Comparison of ENCODE assay signal across 25 cellular contexts in the genomic region with DNA sequence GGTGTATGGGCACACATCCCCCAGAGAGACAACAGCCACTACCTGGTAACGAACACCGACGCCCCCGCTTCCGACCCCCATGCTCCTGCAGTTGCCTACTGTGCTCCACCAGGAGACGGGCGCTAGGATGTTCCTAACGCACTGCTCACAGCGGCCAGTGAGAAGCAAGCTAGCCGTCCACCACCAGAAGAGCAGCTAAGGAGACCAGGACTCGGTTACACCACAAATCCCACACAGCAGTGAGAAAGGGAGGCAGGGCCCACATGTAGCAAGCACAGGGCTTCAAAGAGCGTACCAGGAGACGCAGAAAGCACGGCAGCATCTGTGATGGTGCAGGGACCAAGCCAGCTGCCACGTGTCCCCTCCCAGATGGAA.
A peak's percentile ranks its signal among the peaks of the same experiment; 100 is the strongest.
DNase-seq lines count a peak whose midpoint lies in the region; ATAC-seq, FAIRE-seq and TF ChIP-seq lines count a peak whose summit lies in the region.
"Had no signal": no experiment of that assay in that cellular context is flagged by ENCODE, and none has a peak within 500 bp of the region (broad histone marks: within the 10 kb centered on the region; RNA-seq: fewer than 3 reads in every experiment).

No MANE protein-coding gene starts in this region.

- H3K4me2 ChIP-seq in K562 (ENCODE audit: insufficient read depth, low read length) = no peak overlapping the region
- H3K4me2 ChIP-seq: SK-N-SH had no signal

- H3K27ac ChIP-seq in K562 (ENCODE audit: extremely low read depth, low read depth, low read length) = no peak overlapping the region
- H3K27ac ChIP-seq in layer of hippocampus (ENCODE audit: low read depth, low read length) = peak overlapping the region; percentile 10
- peak overlapping the region; percentile 51 for H3K27ac ChIP-seq in substantia nigra (ENCODE audit: low read depth, low read length, poor library complexity, severe bottlenecking)
- H3K27ac ChIP-seq: colonic mucosa, neutrophil had no signal

- ATAC-seq in K562 (no peak), GM18867 (IDR thresholded peaks at IDR 0.05; ENCODE audit: unreplicated experiment) (no peak), HG03439 (IDR thresholded peaks at IDR 0.05; ENCODE audit: unreplicated experiment) (no peak)
- ATAC-seq in activated naive CD8-positive, alpha-beta T cell treated with anti-CD3 and anti-CD28 coated beads, Interleukin-2, amount 50 U/mL, for 24 hours = no peak
- ATAC-seq: left lobe of liver had no signal

- no peaks in the 10 kb centered on the region for H3K9me3 Mint-ChIP-seq in activated naive CD4-positive, alpha-beta T cell treated with anti-CD3 and anti-CD28 coated beads, Interleukin-2, amount 10 ng/mL, durations not matched to agents 7 days and 5 days
- no peaks in the 10 kb centered on the region for H3K9me3 Mint-ChIP-seq in activated naive CD8-positive, alpha-beta T cell treated with anti-CD3 and anti-CD28 coated beads, Interleukin-2, amount 50 U/mL, for 24 hours
- H3K9me3 Mint-ChIP-seq: CD4-positive, CD25-positive, alpha-beta regulatory T cell had no signal

- no peak for TF ChIP-seq CTCF in K562 (IDR thresholded peaks at IDR 0.05 in 2 of 3, conservative IDR thresholded peaks at IDR 0.05 in 1 of 3; ENCODE audit: insufficient read depth in 2 of 3, low read depth in 1 of 3, low read length in 3 of 3)

- WGBS in K562 (ENCODE audit: insufficient coverage, low coverage, missing lambda C conversion rate) = 88% methylated on average over 12 of the region's 15 CpGs

- TF ChIP-seq RAD21 in K562 (CRISPR knock-in tag; conservative IDR thresholded peaks at IDR 0.05 in 1 of 2, IDR thresholded peaks at IDR 0.05 in 1 of 2) = no peak

- H3K4me1 Mint-ChIP-seq in activated naive CD4-positive, alpha-beta T cell treated with anti-CD3 and anti-CD28 coated beads, Interleukin-2, amount 10 ng/mL, durations not matched to agents 7 days and 5 days = peaks cover 53% of the 10 kb centered on the region
- peaks cover 42% of the 10 kb centered on the region for H3K4me1 Mint-ChIP-seq in activated naive CD8-positive, alpha-beta T cell treated with anti-CD3 and anti-CD28 coated beads, Interleukin-2, amount 50 U/mL, for 24 hours

- no peak overlapping the region for H3K4me3 Mint-ChIP-seq in activated naive CD4-positive, alpha-beta T cell treated with anti-CD3 and anti-CD28 coated beads, Interleukin-2, amount 10 ng/mL, durations not matched to agents 7 days and 5 days
- no peak overlapping the region for H3K4me3 Mint-ChIP-seq in activated naive CD8-positive, alpha-beta T cell treated with anti-CD3 and anti-CD28 coated beads, Interleukin-2, amount 50 U/mL, for 24 hours
- H3K4me3 Mint-ChIP-seq: CD4-positive, CD25-positive, alpha-beta regulatory T cell had no signal

- intact Hi-C loops in K562 (cut with micrococcal nuclease) = no loop called here

- H3K27me3 Mint-ChIP-seq in activated naive CD4-positive, alpha-beta T cell treated with anti-CD3 and anti-CD28 coated beads, Interleukin-2, amount 10 ng/mL, durations not matched to agents 7 days and 5 days = no peaks in the 10 kb centered on the region
- no peaks in the 10 kb centered on the region for H3K27me3 Mint-ChIP-seq in activated naive CD8-positive, alpha-beta T cell treated with anti-CD3 and anti-CD28 coated beads, Interleukin-2, amount 50 U/mL, for 24 hours
- H3K27me3 Mint-ChIP-seq: CD4-positive, CD25-positive, alpha-beta regulatory T cell had no signal

- BruUV-seq in K562 (replicated peaks; lab: Mats Ljungman, UMichigan) = no TSS peak

- H3K9ac ChIP-seq in K562 (ENCODE audit: insufficient read depth in 1 of 2, low read depth in 2 of 2, low read length in 2 of 2) = peak overlapping the region in 1 of 2 experiments; percentile 23; a peak in 1 of 4 replicates
- H3K9ac ChIP-seq: SK-N-SH had no signal

- H3K4me1 ChIP-seq in K562 (replicated peaks in 1 of 2; ENCODE audit: control insufficient read depth in 2 of 2, insufficient read depth in 2 of 2, low read length in 2 of 2) = peaks cover 0 to 24% of the 10 kb centered on the region in 2 experiments; a peak in 2 of 5 replicates

- no peak for DNase-seq in activated naive CD4-positive, alpha-beta T cell treated with anti-CD3 and anti-CD28 coated beads, Interleukin-2, amount 10 ng/mL, durations not matched to agents 7 days and 5 days
- no peak for DNase-seq in activated naive CD4-positive, alpha-beta T cell treated with anti-CD3 and anti-CD28 coated beads, Interleukin-2, amount 50 U/mL, for 16 hours
- DNase-seq in K562 (ENCODE audit: extremely low read depth in 1 of 4, low spot score in 3 of 4) = no peak
- DNase-seq in substantia nigra (lab: John Stamatoyannopoulos, UW) = no peak
- DNase-seq in activated naive CD8-positive, alpha-beta T cell treated with anti-CD3 and anti-CD28 coated beads, Interleukin-2, amount 50 U/mL, for 24 hours = no peak
- DNase-seq: activated CD4-positive, alpha-beta T cell treated with anti-CD3 and anti-CD28 coated beads, Interleukin-2, amount 50 U/mL, for 48 hours; activated naive CD4-positive, alpha-beta T cell treated with Interleukin-2 at 50 U/mL for 16 hours; CD4-positive, CD25-positive, alpha-beta regulatory T cell; colonic mucosa; effector CD8-positive, alpha-beta T cell; GOT3; mesenchymal stem cell; NCI-H1092; NCI-H187; NCI-H510A; SK-N-SH; T-helper 2 cell had no signal

- no peaks in the 10 kb centered on the region for H3K79me2 ChIP-seq in K562 (ENCODE audit: control insufficient read depth, insufficient read depth, low read length)

- CTCF ChIA-PET in activated naive CD4-positive, alpha-beta T cell treated with anti-CD3 and anti-CD28 coated beads, Interleukin-2, amount 10 ng/mL, durations not matched to agents 7 days and 5 days (lab: Charles Lee) = no interaction called here
- CTCF ChIA-PET in K562 (lab: Yijun Ruan, JAX; ENCODE audit: low intra/inter-chr PET ratio) = no interaction called here

- in situ Hi-C loops in K562 (cut with MboI) = no loop called here

- peaks cover 27% of the 10 kb centered on the region for H3K36me3 Mint-ChIP-seq in activated naive CD4-positive, alpha-beta T cell treated with anti-CD3 and anti-CD28 coated beads, Interleukin-2, amount 10 ng/mL, durations not matched to agents 7 days and 5 days
- peaks cover 16% of the 10 kb centered on the region for H3K36me3 Mint-ChIP-seq in activated naive CD8-positive, alpha-beta T cell treated with anti-CD3 and anti-CD28 coated beads, Interleukin-2, amount 50 U/mL, for 24 hours (ENCODE audit: low read depth)

- 0 out of 2 replicates have a peak, but pooled peaks cover 8% of the 10 kb centered on the region for H4K20me1 ChIP-seq in K562 (replicated peaks; ENCODE audit: control insufficient read depth, insufficient read depth, low read length)

- POLR2A ChIA-PET in K562 (lab: Yijun Ruan, JAX) = no interaction called here

- no peak for FAIRE-seq in K562 (lab: Jason Lieb, UNC)
- FAIRE-seq: bronchial epithelial cell, D721Med, HTR-8/SVneo had no signal

- no peak for TF ChIP-seq POLR2A in K562 (conservative IDR thresholded peaks at IDR 0.05)

- H3K27me3 ChIP-seq in K562 (ENCODE audit: control insufficient read depth in 2 of 2, insufficient read depth in 2 of 2, low read length in 2 of 2) (no peaks in the 10 kb centered on the region), layer of hippocampus (ENCODE audit: control insufficient read depth, insufficient read depth, low read length) (no peaks in the 10 kb centered on the region)
- H3K27me3 ChIP-seq: colonic mucosa, neutrophil had no signal

- no peak for TF ChIP-seq EP300 in K562 (IDR thresholded peaks at IDR 0.05; ENCODE audit: low read length)

- peak overlapping the region; percentile 71 for H3K27ac Mint-ChIP-seq in activated naive CD4-positive, alpha-beta T cell treated with anti-CD3 and anti-CD28 coated beads, Interleukin-2, amount 10 ng/mL, durations not matched to agents 7 days and 5 days
- H3K27ac Mint-ChIP-seq in activated naive CD8-positive, alpha-beta T cell treated with anti-CD3 and anti-CD28 coated beads, Interleukin-2, amount 50 U/mL, for 24 hours = no peak overlapping the region

- no peaks in the 10 kb centered on the region for H3K9me3 ChIP-seq in K562 (replicated peaks; ENCODE audit: control insufficient read depth, insufficient read depth, low read depth, low read length)
- H3K9me3 ChIP-seq: colonic mucosa, neutrophil, SK-N-SH had no signal

- peaks cover 31% of the 10 kb centered on the region; the same call in 2 of the 3 replicates for H3K36me3 ChIP-seq in K562 (ENCODE audit: control insufficient read depth, insufficient read depth, low read length)
- H3K36me3 ChIP-seq: colonic mucosa had no signal

- peaks cover 6% of the 10 kb centered on the region for H3K9me1 ChIP-seq in K562 (ENCODE audit: control insufficient read depth, insufficient read depth, low read length)

- H3K4me3 ChIP-seq in K562 = no peak overlapping the region
- H3K4me3 ChIP-seq: colonic mucosa had no signal

- no peak overlapping the region for H2AFZ ChIP-seq in K562 (ENCODE audit: low read depth, low read length)

TF ChIP-seq in K562, 482 proteins besides CTCF, POLR2A, EP300 and RAD21:
- no peak for TF ChIP-seq CBFA2T2 (conservative IDR thresholded peaks at IDR 0.05)
- 0 out of 2 replicates have a peak, but pooled peaks have one; percentile 4 for TF ChIP-seq EGR1 (conservative IDR thresholded peaks at IDR 0.05)
- TF ChIP-seq ZNF133 (CRISPR knock-in tag; IDR thresholded peaks at IDR 0.05) = no peak
- no peak for TF ChIP-seq ZNF263 (CRISPR knock-in tag; IDR thresholded peaks at IDR 0.05; ENCODE audit: borderline replicate concordance)
- TF ChIP-seq CXXC5 (CRISPR knock-in tag; IDR thresholded peaks at IDR 0.05) = no peak
